28 cellular contexts compared by ENCODE assay signal in the genomic region with DNA sequence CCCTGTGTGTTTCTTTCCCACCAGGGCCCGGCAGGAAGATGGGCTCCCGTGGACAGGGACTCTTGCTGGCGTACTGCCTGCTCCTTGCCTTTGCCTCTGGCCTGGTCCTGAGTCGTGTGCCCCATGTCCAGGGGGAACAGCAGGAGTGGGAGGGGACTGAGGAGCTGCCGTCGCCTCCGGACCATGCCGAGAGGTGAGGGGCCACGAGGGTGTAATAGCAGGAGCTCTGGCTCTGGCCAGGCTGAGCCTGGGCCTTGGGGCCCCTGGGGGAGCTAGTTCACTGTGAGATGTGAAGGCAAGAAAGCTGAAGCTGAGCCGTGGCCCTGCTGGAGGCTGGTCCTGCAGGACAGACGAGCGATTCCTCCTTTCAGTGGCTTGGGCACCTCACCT.
"Had no signal": no experiment of that assay in that cellular context is flagged by ENCODE, and none has a peak within 500 bp of the region (broad histone marks: within the 10 kb centered on the region; RNA-seq: fewer than 3 reads in every experiment).

No MANE protein-coding gene starts in this region.

- H3K4me1 ChIP-seq: parathyroid adenoma had no signal

- H3K27me3 ChIP-seq: adrenal gland, ascending aorta, cardiac muscle cell, gastroesophageal sphincter, right atrium auricular region, tibial nerve had no signal

- ATAC-seq: activated T-cell treated with anti-CD3 and anti-CD28 coated beads, Interleukin-2, amount 50 U/mL, for 72 hours; effector memory CD8-positive, alpha-beta T cell; gastroesophageal sphincter; left cardiac atrium; mucosa of descending colon had no signal

- H3K36me3 Mint-ChIP-seq: activated naive CD8-positive, alpha-beta T cell treated with anti-CD3 and anti-CD28 coated beads for 36 hours; brain had no signal

- FAIRE-seq: keratinocyte had no signal

- H3K79me2 ChIP-seq: parathyroid adenoma had no signal

- H3K9me3 ChIP-seq: adrenal gland, ascending aorta, gastroesophageal sphincter, mucosa of descending colon, right atrium auricular region, tibial nerve had no signal

- H3K9ac ChIP-seq: parathyroid adenoma had no signal

- H3K4me3 ChIP-seq: adrenal gland, ascending aorta, cardiac muscle cell, gastroesophageal sphincter, lung, mucosa of descending colon, right atrium auricular region, tibial nerve had no signal

- H3K4me3 Mint-ChIP-seq: activated naive CD4-positive, alpha-beta T cell treated with anti-CD3 and anti-CD28 coated beads for 36 hours; activated naive CD8-positive, alpha-beta T cell treated with anti-CD3 and anti-CD28 coated beads for 36 hours; activated T-cell treated with anti-CD3 and anti-CD28 coated beads, Interleukin-2, amount 50 U/mL, for 72 hours; brain; effector memory CD8-positive, alpha-beta T cell; T-helper 2 cell treated with Interferon-gamma antibody and Interleukin-4, amounts not matched to agents 5 μg/mL and 100 μg/mL, for 36 hours had no signal

- H2AFZ ChIP-seq: parathyroid adenoma had no signal

- DNase-seq: activated CD4-positive, alpha-beta T cell treated with anti-CD3 and anti-CD28 coated beads for 4 hours; activated CD4-positive, alpha-beta T cell treated with anti-CD3 and anti-CD28 coated beads, Interleukin-2, amount 50 U/mL, for 4 hours; activated naive CD4-positive, alpha-beta T cell treated with anti-CD3 and anti-CD28 coated beads for 36 hours; activated naive CD8-positive, alpha-beta T cell treated with anti-CD3 and anti-CD28 coated beads for 36 hours; activated T-cell treated with anti-CD3 and anti-CD28 coated beads for 4 hours; activated T-cell treated with anti-CD3 and anti-CD28 coated beads, Interleukin-2, amount 50 U/mL, for 72 hours; cortex of kidney; effector memory CD8-positive, alpha-beta T cell; erythroblast; hippocampal formation; left cardiac atrium; mesendoderm; nucleus accumbens; stimulated activated CD4-positive, alpha-beta T cell treated with anti-CD3 and anti-CD28 coated beads, Interleukin-2, amount 100 ng/mL, for 48 hours; stimulated activated naive CD4-positive, alpha-beta T cell treated with Interleukin-2 at 50 U/mL for 16 hours; T-helper 1 cell had no signal

- H3K27ac Mint-ChIP-seq: activated naive CD4-positive, alpha-beta T cell treated with anti-CD3 and anti-CD28 coated beads for 36 hours; activated naive CD8-positive, alpha-beta T cell treated with anti-CD3 and anti-CD28 coated beads for 36 hours; activated T-cell treated with anti-CD3 and anti-CD28 coated beads, Interleukin-2, amount 50 U/mL, for 72 hours; effector memory CD8-positive, alpha-beta T cell; T-helper 2 cell treated with Interferon-gamma antibody and Interleukin-4, amounts not matched to agents 5 μg/mL and 100 μg/mL, for 36 hours had no signal

- H3K9me3 Mint-ChIP-seq: activated naive CD4-positive, alpha-beta T cell treated with anti-CD3 and anti-CD28 coated beads for 36 hours; activated naive CD8-positive, alpha-beta T cell treated with anti-CD3 and anti-CD28 coated beads for 36 hours; effector memory CD8-positive, alpha-beta T cell; T-helper 2 cell treated with Interferon-gamma antibody and Interleukin-4, amounts not matched to agents 5 μg/mL and 100 μg/mL, for 36 hours had no signal

- H3K27ac ChIP-seq: adrenal gland, ascending aorta, cardiac muscle cell, gastroesophageal sphincter, parathyroid adenoma, right atrium auricular region, tibial nerve had no signal

- H3K36me3 ChIP-seq: cardiac muscle cell, tibial nerve had no signal
